In genomic region chr10:17744395-17744841, GRCh38 we compare ENCODE assay signal across 2 cellular contexts.
TF ChIP-seq lines count a peak whose summit lies in the region.

No MANE protein-coding gene starts in this region.

TF ChIP-seq in liver, 16 proteins besides CTCF, POLR2A, EP300 and RAD21:
- TF ChIP-seq ZBTB33 (IDR thresholded peaks at IDR 0.05) (no peak), NR2F2 (IDR thresholded peaks at IDR 0.05) (peak; percentile 82), HNF4G (IDR thresholded peaks at IDR 0.05) (no peak), EGR1 (IDR thresholded peaks at IDR 0.05; ENCODE audit: low read depth in 2 of 2) (no peak), SP1 (IDR thresholded peaks at IDR 0.05) (peak; percentile 28), JUND (IDR thresholded peaks at IDR 0.05) (no peak), RXRA (IDR thresholded peaks at IDR 0.05) (no peak)
- TF ChIP-seq, protein P1, sequence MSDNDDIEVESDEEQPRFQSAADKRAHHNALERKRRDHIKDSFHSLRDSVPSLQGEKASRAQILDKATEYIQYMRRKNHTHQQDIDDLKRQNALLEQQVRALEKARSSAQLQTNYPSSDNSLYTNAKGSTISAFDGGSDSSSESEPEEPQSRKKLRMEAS (IDR thresholded peaks at IDR 0.05): peak; percentile 48

TF ChIP-seq in HepG2, 621 proteins besides CTCF, POLR2A, EP300 and RAD21 (continued from another document):
- TF ChIP-seq KDM4B (CRISPR knock-in tag; IDR thresholded peaks at IDR 0.05) (no peak), ZNF562 (CRISPR knock-in tag; IDR thresholded peaks at IDR 0.05; ENCODE audit: borderline replicate concordance) (no peak), SAFB2 (CRISPR knock-in tag; IDR thresholded peaks at IDR 0.05; ENCODE audit: borderline replicate concordance, low read depth) (no peak), ZNF17 (CRISPR knock-in tag; IDR thresholded peaks at IDR 0.05) (no peak), LCORL (IDR thresholded peaks at IDR 0.05) (no peak), LCORL (CRISPR knock-in tag; IDR thresholded peaks at IDR 0.05) (no peak), SNAPC2 (CRISPR knock-in tag; IDR thresholded peaks at IDR 0.05) (no peak), ZIK1 (CRISPR knock-in tag; IDR thresholded peaks at IDR 0.05; ENCODE audit: borderline replicate concordance, low read depth) (no peak), ZNF512 (CRISPR knock-in tag; IDR thresholded peaks at IDR 0.05) (no peak), EZH2 (conservative IDR thresholded peaks at IDR 0.05; ENCODE audit: low read depth, low read length) (no peak), ZC3H4 (CRISPR knock-in tag; IDR thresholded peaks at IDR 0.05; ENCODE audit: borderline replicate concordance) (no peak), HOXA9 (CRISPR knock-in tag; IDR thresholded peaks at IDR 0.05; ENCODE audit: borderline replicate concordance) (no peak)
- TF ChIP-seq, protein P2, sequence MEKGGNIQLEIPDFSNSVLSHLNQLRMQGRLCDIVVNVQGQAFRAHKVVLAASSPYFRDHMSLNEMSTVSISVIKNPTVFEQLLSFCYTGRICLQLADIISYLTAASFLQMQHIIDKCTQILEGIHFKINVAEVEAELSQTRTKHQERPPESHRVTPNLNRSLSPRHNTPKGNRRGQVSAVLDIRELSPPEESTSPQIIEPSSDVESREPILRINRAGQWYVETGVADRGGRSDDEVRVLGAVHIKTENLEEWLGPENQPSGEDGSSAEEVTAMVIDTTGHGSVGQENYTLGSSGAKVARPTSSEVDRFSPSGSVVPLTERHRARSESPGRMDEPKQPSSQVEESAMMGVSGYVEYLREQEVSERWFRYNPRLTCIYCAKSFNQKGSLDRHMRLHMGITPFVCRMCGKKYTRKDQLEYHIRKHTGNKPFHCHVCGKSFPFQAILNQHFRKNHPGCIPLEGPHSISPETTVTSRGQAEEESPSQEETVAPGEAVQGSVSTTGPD (CRISPR knock-in tag; IDR thresholded peaks at IDR 0.05): no peak
